ENCODE assay signal across 2 cellular contexts in genomic region chr11:65500262-65501004, GRCh38.
TF ChIP-seq lines count a peak whose summit lies in the region.

No MANE protein-coding gene starts in this region.

TF ChIP-seq in A549, 52 proteins besides CTCF, POLR2A, EP300 and RAD21 (continued from another document):
- TF ChIP-seq, protein P1, sequence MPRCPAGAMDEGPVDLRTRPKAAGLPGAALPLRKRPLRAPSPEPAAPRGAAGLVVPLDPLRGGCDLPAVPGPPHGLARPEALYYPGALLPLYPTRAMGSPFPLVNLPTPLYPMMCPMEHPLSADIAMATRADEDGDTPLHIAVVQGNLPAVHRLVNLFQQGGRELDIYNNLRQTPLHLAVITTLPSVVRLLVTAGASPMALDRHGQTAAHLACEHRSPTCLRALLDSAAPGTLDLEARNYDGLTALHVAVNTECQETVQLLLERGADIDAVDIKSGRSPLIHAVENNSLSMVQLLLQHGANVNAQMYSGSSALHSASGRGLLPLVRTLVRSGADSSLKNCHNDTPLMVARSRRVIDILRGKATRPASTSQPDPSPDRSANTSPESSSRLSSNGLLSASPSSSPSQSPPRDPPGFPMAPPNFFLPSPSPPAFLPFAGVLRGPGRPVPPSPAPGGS (IDR thresholded peaks at IDR 0.05), result 0 out of 3 replicates have a peak, but pooled peaks have one; percentile 34
- TF ChIP-seq KDM1A (IDR thresholded peaks at IDR 0.05; ENCODE audit: low read depth) (no peak), SREBF2 (IDR thresholded peaks at IDR 0.05) (no peak), BHLHE40 (IDR thresholded peaks at IDR 0.05; ENCODE audit: low read depth, low read length) (no peak), ZFP36 (IDR thresholded peaks at IDR 0.05; ENCODE audit: borderline replicate concordance, partially characterized antibody) (no peak), NPAS2 (CRISPR knock-in tag; IDR thresholded peaks at IDR 0.05; ENCODE audit: borderline replicate concordance) (no peak), PHF8 (IDR thresholded peaks at IDR 0.05; ENCODE audit: borderline replicate concordance, low read depth) (no peak; the same call in 1 of the 2 replicates), MAFK (IDR thresholded peaks at IDR 0.05; ENCODE audit: partially characterized antibody) (no peak), JUNB (IDR thresholded peaks at IDR 0.05) (no peak), KDM5A (IDR thresholded peaks at IDR 0.05) (no peak), JUN (IDR thresholded peaks at IDR 0.05) (peak; percentile 12 to 94; a peak in 4 of 5 replicates), ZC3H11A (IDR thresholded peaks at IDR 0.05) (no peak), GATA3 (IDR thresholded peaks at IDR 0.05; ENCODE audit: borderline replicate concordance) (no peak), MAZ (IDR thresholded peaks at IDR 0.05; ENCODE audit: borderline replicate concordance, low read depth, low read length) (peak; percentile 25; the same call in 1 of the 2 replicates), HES2 (IDR thresholded peaks at IDR 0.05) (no peak), ZSCAN20 (CRISPR knock-in tag; IDR thresholded peaks at IDR 0.05) (no peak), CEBPB (IDR thresholded peaks at IDR 0.05) (no peak), PBX3 (IDR thresholded peaks at IDR 0.05) (0 out of 2 replicates have a peak, but pooled peaks have one; percentile 7), NR3C1 (IDR thresholded peaks at IDR 0.05) (no peak), CHD4 (IDR thresholded peaks at IDR 0.05; ENCODE audit: borderline replicate concordance) (no peak), HOXB13 (CRISPR knock-in tag; IDR thresholded peaks at IDR 0.05; ENCODE audit: low read depth) (no peak), CHD2 (IDR thresholded peaks at IDR 0.05; ENCODE audit: low read length, partially characterized antibody) (no peak), SMC3 (IDR thresholded peaks at IDR 0.05) (no peak), ESRRA (IDR thresholded peaks at IDR 0.05; ENCODE audit: borderline replicate concordance, low read length) (no peak), RARB (CRISPR knock-in tag; IDR thresholded peaks at IDR 0.05) (peak; percentile 95), HDAC2 (IDR thresholded peaks at IDR 0.05) (no peak)
- TF ChIP-seq, protein P2, sequence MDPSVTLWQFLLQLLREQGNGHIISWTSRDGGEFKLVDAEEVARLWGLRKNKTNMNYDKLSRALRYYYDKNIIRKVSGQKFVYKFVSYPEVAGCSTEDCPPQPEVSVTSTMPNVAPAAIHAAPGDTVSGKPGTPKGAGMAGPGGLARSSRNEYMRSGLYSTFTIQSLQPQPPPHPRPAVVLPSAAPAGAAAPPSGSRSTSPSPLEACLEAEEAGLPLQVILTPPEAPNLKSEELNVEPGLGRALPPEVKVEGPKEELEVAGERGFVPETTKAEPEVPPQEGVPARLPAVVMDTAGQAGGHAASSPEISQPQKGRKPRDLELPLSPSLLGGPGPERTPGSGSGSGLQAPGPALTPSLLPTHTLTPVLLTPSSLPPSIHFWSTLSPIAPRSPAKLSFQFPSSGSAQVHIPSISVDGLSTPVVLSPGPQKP (IDR thresholded peaks at IDR 0.05; ENCODE audit: low read depth, low read length), result no peak
TF ChIP-seq in A549: peak in this region for 14.

TF ChIP-seq in H1, 55 proteins besides CTCF, POLR2A, EP300 and RAD21 (continued from another document):
- TF ChIP-seq SIX5 (IDR thresholded peaks at IDR 0.05; ENCODE audit: low read depth, low read length) (peak; percentile 11; the same call in 1 of the 2 replicates), RXRA (IDR thresholded peaks at IDR 0.05; ENCODE audit: insufficient read depth, low read depth, low read length) (no peak), PHF8 (conservative IDR thresholded peaks at IDR 0.05; ENCODE audit: low read depth, low read length) (no peak; the same call in 1 of the 2 replicates), NANOG (IDR thresholded peaks at IDR 0.05; ENCODE audit: insufficient read depth, low read depth, low read length, poor library complexity, severe bottlenecking) (no peak), JUND (IDR thresholded peaks at IDR 0.05; ENCODE audit: low read length) (no peak), NRF1 (IDR thresholded peaks at IDR 0.05; ENCODE audit: low read depth, low read length) (no peak)
- TF ChIP-seq, protein P3, sequence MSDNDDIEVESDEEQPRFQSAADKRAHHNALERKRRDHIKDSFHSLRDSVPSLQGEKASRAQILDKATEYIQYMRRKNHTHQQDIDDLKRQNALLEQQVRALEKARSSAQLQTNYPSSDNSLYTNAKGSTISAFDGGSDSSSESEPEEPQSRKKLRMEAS (IDR thresholded peaks at IDR 0.05), result no peak
- TF ChIP-seq, protein P4, sequence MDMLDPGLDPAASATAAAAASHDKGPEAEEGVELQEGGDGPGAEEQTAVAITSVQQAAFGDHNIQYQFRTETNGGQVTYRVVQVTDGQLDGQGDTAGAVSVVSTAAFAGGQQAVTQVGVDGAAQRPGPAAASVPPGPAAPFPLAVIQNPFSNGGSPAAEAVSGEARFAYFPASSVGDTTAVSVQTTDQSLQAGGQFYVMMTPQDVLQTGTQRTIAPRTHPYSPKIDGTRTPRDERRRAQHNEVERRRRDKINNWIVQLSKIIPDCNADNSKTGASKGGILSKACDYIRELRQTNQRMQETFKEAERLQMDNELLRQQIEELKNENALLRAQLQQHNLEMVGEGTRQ (IDR thresholded peaks at IDR 0.05; ENCODE audit: low read length), result no peak; the same call in 1 of the 2 replicates
